Comparison of ENCODE assay signal across 8 cellular contexts in genomic region chr11:66466225-66467033, GRCh38. TPM values are rescaled to one million over a fixed set of nuclear protein-coding genes. Genes with fewer than 3 reads are reported as not detected.
DNase-seq lines count a peak whose midpoint lies in the region; ATAC-seq and TF ChIP-seq lines count a peak whose summit lies in the region.

TSS of gene PELI3 (plus strand) at chr11:66466905. CDS start at chr11:66468129, 1,224 bp downstream.

- DNase-seq in CD8-positive, alpha-beta memory T cell, result peak; percentile 91 to 97 (median 94)
- DNase-seq in HT1080 (ENCODE audit: low read depth), result peak; percentile 69
- DNase-seq in NT2/D1 (ENCODE audit: low read depth, low spot score), result peak; percentile 86
- DNase-seq in activated T-cell treated with anti-CD3 and anti-CD28 coated beads for 24 hours (ENCODE audit: low read depth), result peak; percentile 90
- peak; percentile 22 for DNase-seq in epithelial cell of proximal tubule (ENCODE audit: low read depth)
- DNase-seq in mucosa of descending colon, result peak; percentile 95 to 97 (median 95)
- peak; percentile 86 to 94 for DNase-seq in stimulated activated CD8-positive, alpha-beta memory T cell treated with anti-CD3 and anti-CD28 coated beads, Interleukin-2, amount 100 ng/mL, for 48 hours (ENCODE audit: low read depth in 2 of 2)

- peak within 1 kb of the TSS; percentile 88 to 98 (median 92) for H3K27ac Mint-ChIP-seq in CD8-positive, alpha-beta memory T cell

- TF ChIP-seq CTCF in epithelial cell of proximal tubule (conservative IDR thresholded peaks at IDR 0.05; ENCODE audit: low read depth, low read length) (no peak), mucosa of descending colon (IDR thresholded peaks at IDR 0.05) (no peak)

- POLR2A ChIA-PET in CD8-positive, alpha-beta memory T cell (lab: Charles Lee), result interaction anchor here (0.6 to 2.4 kb wide), 16 partner anchors 13 to 1094 kb away, joined by 3 to 43 read pairs (median 4); partner anchors contain the start of genes DPP3, MRPL11, RBM4 and RBM4B

- CTCF ChIA-PET in CD8-positive, alpha-beta memory T cell (lab: Charles Lee), result interaction anchor here (0.6 to 2.4 kb wide), 8 partner anchors 11 to 244 kb away, joined by 3 to 11 read pairs (median 4); partner anchors contain the start of genes ACTN3, DPP3, MRPL11 and NPAS4

- H3K9ac ChIP-seq in NT2/D1 (ENCODE audit: insufficient read length, low read depth), result peak within 1 kb of the TSS; percentile 79

- peaks cover 0 to 2% (median 0%) of the 10 kb centered on the region in 5 donors for H3K9me3 Mint-ChIP-seq in CD8-positive, alpha-beta memory T cell

- no peaks in the 10 kb centered on the region for H3K27me3 ChIP-seq in CD8-positive, alpha-beta memory T cell (ENCODE audit: insufficient read depth, low read length, poor library complexity, severe bottlenecking)
- H3K27me3 ChIP-seq in NT2/D1 (ENCODE audit: insufficient read depth, insufficient read length), result peaks cover 9% of the 10 kb centered on the region

- H3K27ac ChIP-seq in CD8-positive, alpha-beta memory T cell (ENCODE audit: low read depth, low read length), result peak within 1 kb of the TSS; percentile 60

- no peaks in the 10 kb centered on the region for H3K36me3 ChIP-seq in CD8-positive, alpha-beta memory T cell (ENCODE audit: insufficient read depth, low read length)
- H3K36me3 ChIP-seq in NT2/D1 (ENCODE audit: insufficient read depth, insufficient read length, low read length), result peaks cover 7% of the 10 kb centered on the region
- no peaks in the 10 kb centered on the region for H3K36me3 ChIP-seq in mucosa of descending colon (ENCODE audit: low read depth)

- H3K4me1 ChIP-seq in CD8-positive, alpha-beta memory T cell (ENCODE audit: insufficient read depth, low read length), result peaks cover 11% of the 10 kb centered on the region
- peaks cover 24% of the 10 kb centered on the region for H3K4me1 ChIP-seq in NT2/D1 (ENCODE audit: insufficient read depth, insufficient read length)
- peaks cover 8% of the 10 kb centered on the region for H3K4me1 ChIP-seq in mucosa of descending colon (ENCODE audit: low read depth)

- H3K27me3 Mint-ChIP-seq in CD8-positive, alpha-beta memory T cell, result no peaks in the 10 kb centered on the region

- intact Hi-C loops in mucosa of descending colon (cut with DNase I, micrococcal nuclease), result no loop called here

- H3K4me3 Mint-ChIP-seq in CD8-positive, alpha-beta memory T cell, result peak within 1 kb of the TSS; percentile 87 to 97 (median 90)

- H3K9me3 ChIP-seq in CD8-positive, alpha-beta memory T cell (ENCODE audit: low read length), result no peaks in the 10 kb centered on the region
- H3K9me3 ChIP-seq in NT2/D1 (ENCODE audit: insufficient read depth, low read length), result no peaks in the 10 kb centered on the region
- H3K9me3 ChIP-seq in mucosa of descending colon, result no peaks in the 10 kb centered on the region

- peak; percentile 73 for ATAC-seq in GM21360 (IDR thresholded peaks at IDR 0.05; ENCODE audit: unreplicated experiment)
- ATAC-seq in mucosa of descending colon, result peak; percentile 98

- H3K36me3 Mint-ChIP-seq in CD8-positive, alpha-beta memory T cell, result peaks cover 0 to 10% (median 4%) of the 10 kb centered on the region in 3 donors

- H3K4me1 Mint-ChIP-seq in CD8-positive, alpha-beta memory T cell, result peaks cover 18 to 28% (median 20%) of the 10 kb centered on the region in 3 donors

- H3K4me3 ChIP-seq in CD8-positive, alpha-beta memory T cell (ENCODE audit: low read length), result peak within 1 kb of the TSS; percentile 78
- H3K4me3 ChIP-seq in NT2/D1 (ENCODE audit: insufficient read length, low read depth), result peak within 1 kb of the TSS; percentile 71
- peak within 1 kb of the TSS; percentile 63 for H3K4me3 ChIP-seq in epithelial cell of proximal tubule (ENCODE audit: low read depth, low read length)
- peak within 1 kb of the TSS; percentile 24 for H3K4me3 ChIP-seq in mucosa of descending colon

RNA-seq across cellular contexts. Expression of gene PELI3, which starts in this region (rescaled TPM):
- 1 to 10 TPM; 5.3 to 6.6 TPM for total RNA-seq in CD8-positive, alpha-beta memory T cell
- polyA plus RNA-seq in CD8-positive, alpha-beta memory T cell, result 7.0 TPM
- 9.7 and 9.8 TPM in 2 replicates for total RNA-seq in HT1080 (2014; rRNA removed; shearing (Covaris generic))
- polyA plus RNA-seq in HT1080 (2015; cell fraction: cytosol; rRNA removed), result 5.6 and 6.0 TPM in 2 replicates
- polyA plus RNA-seq in HT1080 (2015; cell fraction: nucleus; rRNA removed), result 3.3 and 4.4 TPM in 2 replicates
- 3.5 and 3.6 TPM in 2 replicates for total RNA-seq in epithelial cell of proximal tubule
- 10 to 100 TPM in 1 of 3 donors, 1 to 10 TPM in 2; 2.8 to 25.5 (median 3.6) TPM for total RNA-seq in mucosa of descending colon

Comparison
In these comparisons a context has a peak if more than half of its experiments do, and no peak if none do; other contexts are left out.
1. Peak in every context shown above with its lines: DNase-seq, ATAC-seq, H3K4me3 ChIP-seq and H3K27ac ChIP-seq.
2. DNase-seq: peak in every context shown above with its lines; median percentile 95 in mucosa of descending colon; 94 in CD8-positive, alpha-beta memory T cell; 90 in activated T-cell treated with anti-CD3 and anti-CD28 coated beads for 24 hours; 90 in stimulated activated CD8-positive, alpha-beta memory T cell treated with anti-CD3 and anti-CD28 coated beads, Interleukin-2, amount 100 ng/mL, for 48 hours; 86 in NT2/D1; 69 in HT1080; 22 in epithelial cell of proximal tubule.
3. H3K4me3 ChIP-seq: peak in every context shown above with its lines; median percentile 78 in CD8-positive, alpha-beta memory T cell; 71 in NT2/D1; 63 in epithelial cell of proximal tubule; 24 in mucosa of descending colon.